In the genomic region with DNA sequence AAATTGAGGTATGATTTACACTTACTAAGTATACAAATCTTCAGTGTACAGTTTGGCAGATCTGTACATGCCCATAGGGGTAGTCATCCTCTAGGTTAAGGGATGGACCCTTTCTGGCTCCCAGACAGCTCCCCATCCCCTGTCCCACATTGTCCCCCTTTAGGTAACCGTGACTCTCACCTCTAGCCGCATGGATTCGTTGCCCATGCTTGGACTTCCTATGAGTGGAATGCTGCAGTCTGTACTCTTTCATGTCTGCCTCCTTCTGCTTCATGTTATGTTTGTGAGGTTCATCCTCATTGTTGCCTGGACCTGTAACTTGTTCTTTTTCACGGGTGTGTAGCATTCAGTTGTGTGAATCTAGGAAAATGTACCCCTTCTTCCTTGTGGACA, we compare ENCODE assay signal across 18 cellular contexts. TPM values are rescaled to one million over a fixed set of nuclear protein-coding genes. Genes with fewer than 3 reads are reported as not detected.
DNase-seq lines count a peak whose midpoint lies in the region; ATAC-seq, FAIRE-seq and TF ChIP-seq lines count a peak whose summit lies in the region.
"Had no signal": no experiment of that assay in that cellular context is flagged by ENCODE, and none has a peak within 500 bp of the region (broad histone marks: within the 10 kb centered on the region; RNA-seq: fewer than 3 reads in every experiment).

No MANE protein-coding gene starts in this region.

- TF ChIP-seq POLR2A in gastrocnemius medialis (IDR thresholded peaks at IDR 0.05): no peak

- no peak for ATAC-seq in gastrocnemius medialis
- ATAC-seq: activated CD4-positive, CD25-positive, alpha-beta regulatory T cell treated with anti-CD3 and anti-CD28 coated beads, Interleukin-2, amount 50 U/mL, for 24 hours had no signal

- peak overlapping the region; percentile 85 to 96 (median 88) for H3K27ac ChIP-seq in gastrocnemius medialis
- H3K27ac ChIP-seq in CD4-positive, alpha-beta memory T cell (ENCODE audit: low read depth, low read length): no peak overlapping the region
- H3K27ac ChIP-seq: 22Rv1, C4-2B, cardiac muscle cell, esophagus squamous epithelium, upper lobe of right lung had no signal

- in situ Hi-C loops in gastrocnemius medialis (cut with MboI; ENCODE audit: low sequenced_read_pairs in 4 of 4): no loop called here

- TF ChIP-seq CTCF in gastrocnemius medialis (IDR thresholded peaks at IDR 0.05 in 4 of 5, conservative IDR thresholded peaks at IDR 0.05 in 1 of 5): no peak

- no peaks in the 10 kb centered on the region for H3K9me3 Mint-ChIP-seq in T-helper 1 cell treated with Interleukin-12 subunit alpha and Interleukin-12 subunit beta and Interleukin-4 antibody, amounts not matched to agents 30 μg/mL and 1 μg/mL, for 36 hours
- H3K9me3 Mint-ChIP-seq in activated T-helper 1 cell treated with anti-CD3 and anti-CD28 coated beads, Interleukin-12 subunit alpha, Interleukin-12 subunit beta, Interleukin-2, Interleukin-4 antibody, amounts not matched to agents 30 ng/mL and 10 ng/mL and 1 ng/mL, durations not matched to agents 14 hours and 24 hours and 36 hours: no peaks in the 10 kb centered on the region
- no peaks in the 10 kb centered on the region for H3K9me3 Mint-ChIP-seq in CD4-positive, alpha-beta memory T cell

- CTCF ChIA-PET in CD4-positive, alpha-beta memory T cell (lab: Charles Lee; ENCODE audit: partially characterized antibody): no interaction called here

- DNase-seq in T-helper 1 cell: no peak
- no peak for DNase-seq in GM19239 (ENCODE audit: insufficient read length, low spot score)
- no peak for DNase-seq in activated T-helper 1 cell treated with anti-CD3 and anti-CD28 coated beads, Interleukin-12 subunit alpha, Interleukin-12 subunit beta, Interleukin-2, Interleukin-4 antibody, amounts not matched to agents 30 ng/mL and 10 ng/mL and 1 ng/mL, durations not matched to agents 14 hours and 24 hours and 36 hours (ENCODE audit: low spot score)
- no peak for DNase-seq in gastrocnemius medialis
- no peak for DNase-seq in effector CD4-positive, alpha-beta T cell
- DNase-seq in CD4-positive, alpha-beta memory T cell: no peak
- DNase-seq in NCI-H1092 treated with DMSO at 0.1 percent for 48 hours (lab: John Stamatoyannopoulos, UW): no peak
- DNase-seq: esophagus squamous epithelium, HFFc6, IMR-90, NCI-H2029 had no signal

- peaks cover 11% of the 10 kb centered on the region for H3K4me1 Mint-ChIP-seq in T-helper 1 cell treated with Interleukin-12 subunit alpha and Interleukin-12 subunit beta and Interleukin-4 antibody, amounts not matched to agents 30 μg/mL and 1 μg/mL, for 36 hours (ENCODE audit: low read depth)
- peaks cover 15% of the 10 kb centered on the region for H3K4me1 Mint-ChIP-seq in activated T-helper 1 cell treated with anti-CD3 and anti-CD28 coated beads, Interleukin-12 subunit alpha, Interleukin-12 subunit beta, Interleukin-2, Interleukin-4 antibody, amounts not matched to agents 30 ng/mL and 10 ng/mL and 1 ng/mL, durations not matched to agents 14 hours and 24 hours and 36 hours (ENCODE audit: low read depth)
- H3K4me1 Mint-ChIP-seq in CD4-positive, alpha-beta memory T cell: peaks cover 7 to 28% (median 14%) of the 10 kb centered on the region in 4 donors

- peak overlapping the region; percentile 28 for H3K27ac Mint-ChIP-seq in T-helper 1 cell treated with Interleukin-12 subunit alpha and Interleukin-12 subunit beta and Interleukin-4 antibody, amounts not matched to agents 30 μg/mL and 1 μg/mL, for 36 hours
- H3K27ac Mint-ChIP-seq in activated T-helper 1 cell treated with anti-CD3 and anti-CD28 coated beads, Interleukin-12 subunit alpha, Interleukin-12 subunit beta, Interleukin-2, Interleukin-4 antibody, amounts not matched to agents 30 ng/mL and 10 ng/mL and 1 ng/mL, durations not matched to agents 14 hours and 24 hours and 36 hours: no peak overlapping the region
- H3K27ac Mint-ChIP-seq in CD4-positive, alpha-beta memory T cell: peak overlapping the region in 3 of 7 donors; percentile 6 to 53 (median 52)
- H3K27ac Mint-ChIP-seq: HFFc6 had no signal

- peak overlapping the region; percentile 4 for H3K4me3 Mint-ChIP-seq in T-helper 1 cell treated with Interleukin-12 subunit alpha and Interleukin-12 subunit beta and Interleukin-4 antibody, amounts not matched to agents 30 μg/mL and 1 μg/mL, for 36 hours
- H3K4me3 Mint-ChIP-seq in activated T-helper 1 cell treated with anti-CD3 and anti-CD28 coated beads, Interleukin-12 subunit alpha, Interleukin-12 subunit beta, Interleukin-2, Interleukin-4 antibody, amounts not matched to agents 30 ng/mL and 10 ng/mL and 1 ng/mL, durations not matched to agents 14 hours and 24 hours and 36 hours: peak overlapping the region; percentile 20
- H3K4me3 Mint-ChIP-seq in CD4-positive, alpha-beta memory T cell: peak overlapping the region in 1 of 8 donors; percentile 8
- H3K4me3 Mint-ChIP-seq: HFFc6 had no signal

- intact Hi-C loops in activated T-helper 1 cell treated with anti-CD3 and anti-CD28 coated beads, Interleukin-12 subunit alpha, Interleukin-12 subunit beta, Interleukin-2, Interleukin-4 antibody, amounts not matched to agents 30 ng/mL and 10 ng/mL and 1 ng/mL, durations not matched to agents 14 hours and 24 hours and 36 hours (cut with micrococcal nuclease): no loop called here
- intact Hi-C loops in gastrocnemius medialis (cut with DNase I; ENCODE audit: low total_unique reads): loop anchor here (2.0 to 10.0 kb wide), 2 partner anchors 37 to 199 kb away; partner anchors contain the start of gene RSPH1
- intact Hi-C loops in CD4-positive, alpha-beta memory T cell (cut with micrococcal nuclease): no loop called here

- no peaks in the 10 kb centered on the region for H3K27me3 ChIP-seq in gastrocnemius medialis
- no peaks in the 10 kb centered on the region for H3K27me3 ChIP-seq in CD4-positive, alpha-beta memory T cell (ENCODE audit: insufficient read depth, low read length)
- H3K27me3 ChIP-seq: cardiac muscle cell, esophagus squamous epithelium, upper lobe of right lung had no signal

- H3K36me3 ChIP-seq in gastrocnemius medialis: no peaks in the 10 kb centered on the region
- peaks cover 21% of the 10 kb centered on the region for H3K36me3 ChIP-seq in CD4-positive, alpha-beta memory T cell (ENCODE audit: insufficient read depth, low read length)
- H3K36me3 ChIP-seq: cardiac muscle cell had no signal

- H3K9me3 ChIP-seq in gastrocnemius medialis: no peaks in the 10 kb centered on the region
- no peaks in the 10 kb centered on the region for H3K9me3 ChIP-seq in CD4-positive, alpha-beta memory T cell (ENCODE audit: control insufficient read depth in 1 of 2, low read length in 2 of 2)
- H3K9me3 ChIP-seq: esophagus squamous epithelium, upper lobe of right lung had no signal

- FAIRE-seq in GM19239 (lab: Jason Lieb, UNC): peak; percentile 72

- H3K4me1 ChIP-seq in gastrocnemius medialis: peaks cover 36 to 57% of the 10 kb centered on the region in 2 donors
- no peaks in the 10 kb centered on the region for H3K4me1 ChIP-seq in CD4-positive, alpha-beta memory T cell (ENCODE audit: insufficient read depth, low read length)

- H3K4me3 ChIP-seq in gastrocnemius medialis: no peak overlapping the region
- H3K4me3 ChIP-seq in CD4-positive, alpha-beta memory T cell (ENCODE audit: low read length in 2 of 2): no peak overlapping the region
- H3K4me3 ChIP-seq: cardiac muscle cell, lung, upper lobe of right lung had no signal

- peaks cover 13% of the 10 kb centered on the region for H3K36me3 Mint-ChIP-seq in T-helper 1 cell treated with Interleukin-12 subunit alpha and Interleukin-12 subunit beta and Interleukin-4 antibody, amounts not matched to agents 30 μg/mL and 1 μg/mL, for 36 hours (ENCODE audit: low read depth)
- H3K36me3 Mint-ChIP-seq in activated T-helper 1 cell treated with anti-CD3 and anti-CD28 coated beads, Interleukin-12 subunit alpha, Interleukin-12 subunit beta, Interleukin-2, Interleukin-4 antibody, amounts not matched to agents 30 ng/mL and 10 ng/mL and 1 ng/mL, durations not matched to agents 14 hours and 24 hours and 36 hours (ENCODE audit: low read depth): peaks cover 18% of the 10 kb centered on the region
- H3K36me3 Mint-ChIP-seq in CD4-positive, alpha-beta memory T cell: peaks cover 22% of the 10 kb centered on the region in 2 donors

- H3K27me3 Mint-ChIP-seq in T-helper 1 cell treated with Interleukin-12 subunit alpha and Interleukin-12 subunit beta and Interleukin-4 antibody, amounts not matched to agents 30 μg/mL and 1 μg/mL, for 36 hours (ENCODE audit: low read depth): no peaks in the 10 kb centered on the region
- H3K27me3 Mint-ChIP-seq in activated T-helper 1 cell treated with anti-CD3 and anti-CD28 coated beads, Interleukin-12 subunit alpha, Interleukin-12 subunit beta, Interleukin-2, Interleukin-4 antibody, amounts not matched to agents 30 ng/mL and 10 ng/mL and 1 ng/mL, durations not matched to agents 14 hours and 24 hours and 36 hours (ENCODE audit: insufficient read depth): no peaks in the 10 kb centered on the region
- H3K27me3 Mint-ChIP-seq in CD4-positive, alpha-beta memory T cell: no peaks in the 10 kb centered on the region

- POLR2A ChIA-PET in CD4-positive, alpha-beta memory T cell (lab: Charles Lee; ENCODE audit: partially characterized antibody): interaction anchor here (0.6 kb wide), 1 partner anchor 9 kb away, joined by 4 read pairs; no protein-coding TSS in a partner anchor

RNA-seq across cellular contexts. Expression of gene SLC37A1, which starts 20.3 kb away (rescaled TPM):
- total RNA-seq in activated T-helper 1 cell treated with anti-CD3 and anti-CD28 coated beads, Interleukin-12 subunit alpha, Interleukin-12 subunit beta, Interleukin-2, Interleukin-4 antibody, amounts not matched to agents 30 ng/mL and 10 ng/mL and 1 ng/mL, durations not matched to agents 14 hours and 24 hours and 36 hours: 21.9 and 25.0 TPM in 2 replicates
- 10 to 100 TPM in 2 of 4 donors, 1 to 10 TPM in 2; 8.3 to 16.1 (median 12.4) TPM for total RNA-seq in gastrocnemius medialis
- total RNA-seq in CD4-positive, alpha-beta memory T cell: 10 to 100 TPM; 18.1 to 18.5 TPM
- 1 to 10 TPM; 4.7 to 7.0 TPM for polyA plus RNA-seq in CD4-positive, alpha-beta memory T cell
- total RNA-seq: HFFc6 had no signal

RNA-seq across cellular contexts. Expression of gene RSPH1, which starts 37.9 kb away (rescaled TPM):
- total RNA-seq in activated T-helper 1 cell treated with anti-CD3 and anti-CD28 coated beads, Interleukin-12 subunit alpha, Interleukin-12 subunit beta, Interleukin-2, Interleukin-4 antibody, amounts not matched to agents 30 ng/mL and 10 ng/mL and 1 ng/mL, durations not matched to agents 14 hours and 24 hours and 36 hours: not detected in 2 replicates
- under 1 TPM in 1 of 4 donors, not detected in 3; 0.29 TPM for total RNA-seq in gastrocnemius medialis
- not detected for total RNA-seq in CD4-positive, alpha-beta memory T cell
- polyA plus RNA-seq in CD4-positive, alpha-beta memory T cell: not detected
- total RNA-seq: HFFc6, IMR-90 had no signal
- polyA plus RNA-seq: IMR-90 had no signal
